ENCODE assay signal across 7 cellular contexts in genomic region chr19:7181626-7182025, GRCh38.
A peak's percentile ranks its signal among the peaks of the same experiment; 100 is the strongest.
DNase-seq lines count a peak whose midpoint lies in the region; ATAC-seq, FAIRE-seq and TF ChIP-seq lines count a peak whose summit lies in the region.
"Not testable (repeated sequence)": the region's sequence is repeated elsewhere in the genome, so short reads cannot be mapped to it uniquely, and the experiment has no call there.

No MANE protein-coding gene starts in this region.

- POLR2A ChIA-PET in K562 (lab: Yijun Ruan, JAX) = not testable (repeated sequence)

- not testable (repeated sequence) for H3K9me1 ChIP-seq in K562 (ENCODE audit: control insufficient read depth, insufficient read depth, low read length)

- TF ChIP-seq POLR2A in K562 (conservative IDR thresholded peaks at IDR 0.05); heart left ventricle (IDR thresholded peaks at IDR 0.05); upper lobe of left lung (IDR thresholded peaks at IDR 0.05): not testable (repeated sequence)

- ATAC-seq in K562; heart left ventricle; psoas muscle; upper lobe of left lung (ENCODE audit: low FRiP score in 2 of 2): not testable (repeated sequence)

- not testable (repeated sequence) for H3K36me3 ChIP-seq in K562 (ENCODE audit: control insufficient read depth, insufficient read depth, low read length); psoas muscle (ENCODE audit: insufficient read depth in 1 of 2, low read depth in 1 of 2); subcutaneous abdominal adipose tissue (ENCODE audit: control insufficient read depth in 5 of 5, insufficient read depth in 5 of 5, low read length in 5 of 5); upper lobe of left lung
- H3K36me3 ChIP-seq in heart left ventricle (peaks cover 0 to 12% (median 0%) of the 10 kb centered on the region in 9 donors), liver (ENCODE audit: control insufficient read depth in 4 of 4, insufficient read depth in 3 of 4, low read depth in 1 of 4, low read length in 3 of 4) (peaks cover 1 to 14% (median 9%) of the 10 kb centered on the region in 4 donors)

- not testable (repeated sequence) for H3K4me1 ChIP-seq in K562 (replicated peaks in 1 of 2; ENCODE audit: control insufficient read depth in 2 of 2, insufficient read depth in 2 of 2, low read length in 2 of 2)
- peaks cover 10 to 68% (median 51%) of the 10 kb centered on the region in 12 donors for H3K4me1 ChIP-seq in heart left ventricle
- H3K4me1 ChIP-seq in liver (ENCODE audit: control insufficient read depth in 4 of 4, insufficient read depth in 4 of 4, low read length in 3 of 4) = peaks cover 4 to 11% (median 8%) of the 10 kb centered on the region in 4 donors
- H3K4me1 ChIP-seq in psoas muscle = peaks cover 45% of the 10 kb centered on the region
- H3K4me1 ChIP-seq in subcutaneous abdominal adipose tissue (ENCODE audit: control insufficient read depth in 5 of 5, insufficient read depth in 5 of 5, low read length in 5 of 5) = peaks cover 7 to 32% (median 16%) of the 10 kb centered on the region in 5 donors
- peaks cover 33 to 42% (median 34%) of the 10 kb centered on the region in 4 donors for H3K4me1 ChIP-seq in upper lobe of left lung

- intact Hi-C loops in K562 (cut with micrococcal nuclease); psoas muscle (cut with DNase I): not testable (repeated sequence)
- intact Hi-C loops in heart left ventricle (cut with DNase I) = loop anchor here in 1 of 10 donors (2.0 kb wide), 1 partner anchor 23 kb away; no protein-coding TSS in a partner anchor

- not testable (repeated sequence) for TF ChIP-seq RAD21 in K562 (CRISPR knock-in tag; conservative IDR thresholded peaks at IDR 0.05 in 1 of 2, IDR thresholded peaks at IDR 0.05 in 1 of 2); liver (IDR thresholded peaks at IDR 0.05)

- H3K27ac ChIP-seq in K562 (ENCODE audit: extremely low read depth, low read depth, low read length) = not testable (repeated sequence)
- H3K27ac ChIP-seq in heart left ventricle = peak overlapping the region in 11 of 12 donors; percentile 74 to 87 (median 83)
- peak overlapping the region; percentile 32 to 42 for H3K27ac ChIP-seq in liver (ENCODE audit: low read depth in 1 of 2, low read length in 2 of 2)
- H3K27ac ChIP-seq in psoas muscle = peak overlapping the region; percentile 73
- peak overlapping the region; percentile 67 for H3K27ac ChIP-seq in subcutaneous abdominal adipose tissue (ENCODE audit: low read depth, low read length)
- peak overlapping the region in 3 of 4 donors; percentile 37 to 80 (median 77) for H3K27ac ChIP-seq in upper lobe of left lung

- not testable (repeated sequence) for BruUV-seq in K562 (replicated peaks; lab: Mats Ljungman, UMichigan)

- not testable (repeated sequence) for H3K4me2 ChIP-seq in K562 (ENCODE audit: insufficient read depth, low read length)

- not testable (repeated sequence) for H3K9ac ChIP-seq in K562 (ENCODE audit: insufficient read depth in 1 of 2, low read depth in 2 of 2, low read length in 2 of 2); liver (ENCODE audit: low read depth in 1 of 2, low read length in 2 of 2); subcutaneous abdominal adipose tissue (ENCODE audit: low read length in 5 of 5)

- CTCF ChIA-PET in K562 (lab: Yijun Ruan, JAX; ENCODE audit: low intra/inter-chr PET ratio) = not testable (repeated sequence)

- in situ Hi-C loops in K562 (cut with MboI) = not testable (repeated sequence)

- H4K20me1 ChIP-seq in K562 (replicated peaks; ENCODE audit: control insufficient read depth, insufficient read depth, low read length) = not testable (repeated sequence)

- H3K79me2 ChIP-seq in K562 (ENCODE audit: control insufficient read depth, insufficient read depth, low read length) = not testable (repeated sequence)

- peak; percentile 76 for DNase-seq in OCI-M1 (lab: John Stamatoyannopoulos, UW)
- DNase-seq in K562 (ENCODE audit: extremely low read depth in 1 of 4, low spot score in 3 of 4); heart left ventricle; psoas muscle; upper lobe of left lung: not testable (repeated sequence)

- not testable (repeated sequence) for H3K9me3 ChIP-seq in K562 (replicated peaks; ENCODE audit: control insufficient read depth, insufficient read depth, low read depth, low read length); heart left ventricle; liver (ENCODE audit: control insufficient read depth in 4 of 4, low read length in 3 of 4); psoas muscle; subcutaneous abdominal adipose tissue (ENCODE audit: control insufficient read depth in 5 of 5, low read length in 5 of 5); upper lobe of left lung

- 2% methylated on average over 6 of the region's 7 CpGs for WGBS in K562 (ENCODE audit: insufficient coverage, low coverage, missing lambda C conversion rate)
- 62 to 70% (median 69%) methylated on average over 7 of the region's 7 CpGs for WGBS in heart left ventricle, 4 donors
- WGBS in liver = 44% methylated on average over 7 of the region's 7 CpGs
- 62 to 84% (median 70%) methylated on average over 7 of the region's 7 CpGs for WGBS in psoas muscle, 3 donors
- 91 to 93% methylated on average over 7 of the region's 7 CpGs for WGBS in upper lobe of left lung, 2 donors

- not testable (repeated sequence) for FAIRE-seq in K562 (lab: Jason Lieb, UNC)

- peaks cover 3 to 17% of the 10 kb centered on the region in 2 experiments; a peak in 4 of 5 replicates for H3K27me3 ChIP-seq in K562 (ENCODE audit: control insufficient read depth in 2 of 2, insufficient read depth in 2 of 2, low read length in 2 of 2)
- H3K27me3 ChIP-seq in heart left ventricle; liver (ENCODE audit: control insufficient read depth in 4 of 4, insufficient read depth in 4 of 4, low read length in 3 of 4); psoas muscle (ENCODE audit: insufficient read depth in 3 of 3, low read length in 2 of 3); subcutaneous abdominal adipose tissue (ENCODE audit: control insufficient read depth in 5 of 5, insufficient read depth in 4 of 5, low read length in 5 of 5); upper lobe of left lung: not testable (repeated sequence)

- TF ChIP-seq CTCF in K562 (IDR thresholded peaks at IDR 0.05 in 2 of 3, conservative IDR thresholded peaks at IDR 0.05 in 1 of 3; ENCODE audit: insufficient read depth in 2 of 3, low read depth in 1 of 3, low read length in 3 of 3); heart left ventricle (IDR thresholded peaks at IDR 0.05); liver (IDR thresholded peaks at IDR 0.05; ENCODE audit: low read depth, low read length, missing input control); psoas muscle (IDR thresholded peaks at IDR 0.05); upper lobe of left lung (IDR thresholded peaks at IDR 0.05): not testable (repeated sequence)

- not testable (repeated sequence) for H2AFZ ChIP-seq in K562 (ENCODE audit: low read depth, low read length)

- H3K4me3 ChIP-seq in K562; heart left ventricle; liver (ENCODE audit: low read depth in 1 of 3, low read length in 3 of 3); psoas muscle; subcutaneous abdominal adipose tissue (ENCODE audit: low read depth in 1 of 5, low read length in 5 of 5); upper lobe of left lung: not testable (repeated sequence)

- not testable (repeated sequence) for TF ChIP-seq EP300 in K562 (IDR thresholded peaks at IDR 0.05; ENCODE audit: low read length); upper lobe of left lung (IDR thresholded peaks at IDR 0.05)

TF ChIP-seq in K562, 482 proteins besides CTCF, POLR2A, EP300 and RAD21:
- TF ChIP-seq CBFA2T2 (conservative IDR thresholded peaks at IDR 0.05) = 0 out of 2 replicates have a peak, but pooled peaks have one; percentile 16
- TF ChIP-seq TAL1 (IDR thresholded peaks at IDR 0.05) = 0 out of 2 replicates have a peak, but pooled peaks have one; percentile 16
